In the genomic region with DNA sequence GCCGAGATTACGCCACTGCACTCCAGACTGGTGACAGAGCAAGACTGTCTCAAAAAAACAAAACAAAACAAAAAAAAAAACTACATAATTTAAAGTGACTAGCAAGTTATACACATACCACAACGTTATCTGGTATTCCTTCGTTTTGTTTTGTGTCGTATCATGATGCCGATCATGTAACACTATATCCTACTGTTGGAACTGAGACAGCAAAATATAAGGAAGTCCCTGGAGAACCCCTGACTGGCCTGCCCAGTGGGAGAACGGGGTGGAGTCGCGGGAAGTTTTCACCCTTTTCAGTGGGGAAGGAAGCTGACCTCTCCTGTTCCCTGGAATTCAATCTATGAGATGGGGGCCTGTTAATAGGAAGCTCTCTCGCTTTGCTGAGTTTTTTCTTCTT, we compare ENCODE assay signal across 1 cellular context.
TF ChIP-seq lines count a peak whose summit lies in the region.

No MANE protein-coding gene starts in this region.

TF ChIP-seq in HEK293T, 16 proteins besides CTCF, POLR2A, EP300 and RAD21:
- TF ChIP-seq ELF4 (IDR thresholded peaks at IDR 0.05) (no peak), SP1 (IDR thresholded peaks at IDR 0.05) (no peak), FOXM1 (IDR thresholded peaks at IDR 0.05; ENCODE audit: borderline replicate concordance) (no peak), SUZ12 (IDR thresholded peaks at IDR 0.05) (no peak), HDGF (IDR thresholded peaks at IDR 0.05; ENCODE audit: borderline replicate concordance) (no peak), BHLHE40 (IDR thresholded peaks at IDR 0.05; ENCODE audit: borderline replicate concordance) (no peak), CTBP1 (IDR thresholded peaks at IDR 0.05; ENCODE audit: borderline replicate concordance) (no peak), TARDBP (IDR thresholded peaks at IDR 0.05) (no peak), FOXK2 (IDR thresholded peaks at IDR 0.05) (no peak), NFRKB (IDR thresholded peaks at IDR 0.05) (no peak)
